Comparison of ENCODE assay signal across 9 cellular contexts in the genomic region with DNA sequence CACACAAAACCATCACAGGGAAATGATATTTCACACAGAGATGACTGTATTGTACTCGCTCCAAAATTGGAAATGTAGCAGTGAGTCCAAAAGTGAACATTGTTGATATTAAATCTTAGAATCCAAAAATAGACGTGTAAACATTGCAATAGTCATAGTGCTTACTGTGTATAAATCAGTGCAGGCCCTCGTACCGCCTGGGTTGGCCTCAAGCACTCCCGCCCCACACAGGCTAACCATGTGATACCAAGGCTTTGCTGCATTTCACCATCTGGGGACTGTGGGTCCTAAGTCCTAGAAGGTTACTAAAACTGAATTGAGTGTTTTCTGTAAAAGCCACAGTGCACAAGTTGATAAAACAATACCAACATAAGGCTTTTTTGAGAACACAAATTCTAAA.
A peak's percentile ranks its signal among the peaks of the same experiment; 100 is the strongest.
DNase-seq lines count a peak whose midpoint lies in the region; ATAC-seq, FAIRE-seq and TF ChIP-seq lines count a peak whose summit lies in the region.
"Had no signal": no experiment of that assay in that cellular context is flagged by ENCODE, and none has a peak within 500 bp of the region (broad histone marks: within the 10 kb centered on the region; RNA-seq: fewer than 3 reads in every experiment).

No MANE protein-coding gene starts in this region.

- peaks cover 24% of the 10 kb centered on the region for H4K20me1 ChIP-seq in GM23338 (replicated peaks; ENCODE audit: insufficient read depth)

- H3K4me1 Mint-ChIP-seq in GM23338, result peaks cover 53% of the 10 kb centered on the region
- H3K4me1 Mint-ChIP-seq in stimulated activated naive B cell treated with anti-CD40 and anti-IgM and Interleukin-4, amounts not matched to agents 10 μg/mL and 1 μg/mL and 100 μg/mL, for 72 hours, result peaks cover 28 to 64% of the 10 kb centered on the region in 2 donors

- H3K36me3 ChIP-seq in GM23338 (ENCODE audit: insufficient read depth), result no peaks in the 10 kb centered on the region

- H3K9me2 ChIP-seq in GM23338 (ENCODE audit: insufficient read depth), result no peaks in the 10 kb centered on the region

- TF ChIP-seq CTCF in GM23338 (conservative IDR thresholded peaks at IDR 0.05; ENCODE audit: low read depth in 2 of 2) (no peak), D721Med (IDR thresholded peaks at IDR 0.05; ENCODE audit: insufficient read depth, missing control alignments) (no peak)

- peaks cover 87% of the 10 kb centered on the region for H3K79me2 ChIP-seq in GM23338 (replicated peaks; ENCODE audit: insufficient read depth)

- H3F3A ChIP-seq in GM23338 (replicated peaks; ENCODE audit: low read depth), result no peaks in the 10 kb centered on the region

- H3K36me3 Mint-ChIP-seq in GM23338 (ENCODE audit: low read depth), result no peaks in the 10 kb centered on the region
- H3K36me3 Mint-ChIP-seq in stimulated activated naive B cell treated with anti-CD40 and anti-IgM and Interleukin-4, amounts not matched to agents 10 μg/mL and 1 μg/mL and 100 μg/mL, for 72 hours, result peaks cover 8 to 18% of the 10 kb centered on the region in 2 donors

- no peak overlapping the region for H2AFZ ChIP-seq in GM23338

- peaks cover 54% of the 10 kb centered on the region for H3K4me1 ChIP-seq in GM23338 (ENCODE audit: insufficient read depth)

- no peak for FAIRE-seq in D721Med (lab: Jason Lieb, UNC)

- peaks cover 2% of the 10 kb centered on the region for H3K27me3 Mint-ChIP-seq in GM23338 (ENCODE audit: insufficient read depth, low read depth, poor library complexity)
- no peaks in the 10 kb centered on the region for H3K27me3 Mint-ChIP-seq in stimulated activated naive B cell treated with anti-CD40 and anti-IgM and Interleukin-4, amounts not matched to agents 10 μg/mL and 1 μg/mL and 100 μg/mL, for 72 hours

- no peak overlapping the region for H3K27ac ChIP-seq in GM23338 (ENCODE audit: low read depth)

- no peak overlapping the region for H3K4me3 ChIP-seq in GM23338

- H3K27me3 ChIP-seq in GM23338 (ENCODE audit: insufficient read depth), result no peaks in the 10 kb centered on the region

- H3K4me2 ChIP-seq in GM23338, result no peak overlapping the region

- ATAC-seq in GM23338, result peak; percentile 38
- ATAC-seq in left lobe of liver, result peak; percentile 92
- no peak for ATAC-seq in stimulated activated naive B cell treated with anti-CD40 and anti-IgM and Interleukin-4, amounts not matched to agents 10 μg/mL and 1 μg/mL and 100 μg/mL, for 72 hours (replicated peaks)
- ATAC-seq in HG03460 (IDR thresholded peaks at IDR 0.05; ENCODE audit: unreplicated experiment), result no peak

- H3K4me3 Mint-ChIP-seq in GM23338, result no peak overlapping the region
- no peak overlapping the region for H3K4me3 Mint-ChIP-seq in stimulated activated naive B cell treated with anti-CD40 and anti-IgM and Interleukin-4, amounts not matched to agents 10 μg/mL and 1 μg/mL and 100 μg/mL, for 72 hours

- DNase-seq in GM23338 (ENCODE audit: low spot score) (no peak), brain pericyte (ENCODE audit: low read depth, low spot score) (peak; percentile 75), left lobe of liver (ENCODE audit: low spot score) (peak; percentile 87), NCI-H2196 (lab: John Stamatoyannopoulos, UW; ENCODE audit: unreplicated experiment) (no peak), NCI-H1694 treated with DMSO at 0.1 percent for 48 hours (lab: John Stamatoyannopoulos, UW) (no peak), D721Med (ENCODE audit: insufficient read length, low spot score) (no peak)
- DNase-seq in stimulated activated naive B cell treated with anti-CD40 and anti-IgM and Interleukin-4, amounts not matched to agents 10 μg/mL and 1 μg/mL and 100 μg/mL, for 72 hours, result no peak
- DNase-seq: effector memory CD4-positive, alpha-beta T cell had no signal

- H3K9me3 Mint-ChIP-seq in GM23338, result no peaks in the 10 kb centered on the region
- H3K9me3 Mint-ChIP-seq in stimulated activated naive B cell treated with anti-CD40 and anti-IgM and Interleukin-4, amounts not matched to agents 10 μg/mL and 1 μg/mL and 100 μg/mL, for 72 hours, result no peaks in the 10 kb centered on the region

- H3K27ac Mint-ChIP-seq in GM23338, result no peak overlapping the region
- peak overlapping the region; percentile 15 for H3K27ac Mint-ChIP-seq in stimulated activated naive B cell treated with anti-CD40 and anti-IgM and Interleukin-4, amounts not matched to agents 10 μg/mL and 1 μg/mL and 100 μg/mL, for 72 hours

TF ChIP-seq in GM23338, 12 proteins besides CTCF, POLR2A, EP300 and RAD21:
- TF ChIP-seq CREB1 (CRISPR knock-in tag; IDR thresholded peaks at IDR 0.05; ENCODE audit: low read depth) (no peak), ZNF462 (CRISPR knock-in tag; IDR thresholded peaks at IDR 0.05) (no peak), JUNB (IDR thresholded peaks at IDR 0.05; ENCODE audit: unreplicated experiment) (no peak), EZH2phosphoT487 (IDR thresholded peaks at IDR 0.05; ENCODE audit: unreplicated experiment) (no peak), NANOG (IDR thresholded peaks at IDR 0.05; ENCODE audit: borderline replicate concordance) (no peak), STAT1 (IDR thresholded peaks at IDR 0.05; ENCODE audit: unreplicated experiment) (no peak)
TF ChIP-seq in GM23338: peak in this region for 0.

Comparison
In these comparisons a context has a peak if more than half of its experiments do, and no peak if none do; other contexts are left out.
1. ATAC-seq: peak in GM23338 (single experiment) and left lobe of liver (single experiment); none in stimulated activated naive B cell treated with anti-CD40 and anti-IgM and Interleukin-4, amounts not matched to agents 10 μg/mL and 1 μg/mL and 100 μg/mL, for 72 hours (0 of 2) and HG03460 (single experiment).
2. DNase-seq: peak in brain pericyte (single experiment) and left lobe of liver (single experiment); none in GM23338 (single experiment), stimulated activated naive B cell treated with anti-CD40 and anti-IgM and Interleukin-4, amounts not matched to agents 10 μg/mL and 1 μg/mL and 100 μg/mL, for 72 hours (single experiment), NCI-H2196 (single experiment), NCI-H1694 treated with DMSO at 0.1 percent for 48 hours (single experiment) and D721Med (single experiment).